In genomic region chr2:142041996-142042395, GRCh38 we compare ENCODE assay signal across 28 cellular contexts.
"Had no signal": no experiment of that assay in that cellular context is flagged by ENCODE, and none has a peak within 500 bp of the region (broad histone marks: within the 10 kb centered on the region; RNA-seq: fewer than 3 reads in every experiment).

No MANE protein-coding gene starts in this region.

- H3K9me3 Mint-ChIP-seq: naive B cell; nephron progenitor cell; neural progenitor cell; stimulated activated naive B cell treated with anti-CD40 and anti-IgM and Interleukin-4, amounts not matched to agents 10 μg/mL and 1 μg/mL and 100 μg/mL, for 72 hours had no signal

- H3K4me1 Mint-ChIP-seq: naive B cell; natural killer cell; stimulated activated naive B cell treated with anti-CD40 and anti-IgM and Interleukin-4, amounts not matched to agents 10 μg/mL and 1 μg/mL and 100 μg/mL, for 72 hours had no signal

- DNase-seq: hippocampal formation; kidney glomerular epithelial cell; left cardiac atrium; lower lobe of right lung; mammary epithelial cell; mesenchymal stem cell; naive B cell; natural killer cell; nephron progenitor cell; occipital lobe; psoas muscle; right lobe of liver; stimulated activated CD4-positive, alpha-beta T cell treated with anti-CD3 and anti-CD28 coated beads, Interleukin-1b, Interleukin-23, amount 100 ng/mL, for 48 hours; stimulated activated CD4-positive, alpha-beta T cell treated with anti-CD3 and anti-CD28 coated beads, Interleukin-2, amount 100 ng/mL, for 48 hours; stimulated activated CD4-positive, alpha-beta T cell treated with anti-CD3 and anti-CD28 coated beads, Interleukin-4, amount 100 ng/mL, for 4 hours; stimulated activated CD8-positive, alpha-beta memory T cell treated with anti-CD3 and anti-CD28 coated beads, Interleukin-4, amount 100 ng/mL, for 48 hours; stimulated activated naive B cell treated with anti-CD40 and anti-IgM and Interleukin-4, amounts not matched to agents 10 μg/mL and 1 μg/mL and 100 μg/mL, for 72 hours; stimulated activated naive CD8-positive, alpha-beta T cell treated with anti-CD3 and anti-CD28 coated beads, Interleukin-15, Interleukin-2, amounts not matched to agents 100 U/mL and 50 U/mL, for 24 hours; stomach; testis; thyroid gland; transverse colon; upper lobe of left lung had no signal

- H3K4me3 Mint-ChIP-seq: naive B cell; natural killer cell; nephron progenitor cell; neural progenitor cell; stimulated activated naive B cell treated with anti-CD40 and anti-IgM and Interleukin-4, amounts not matched to agents 10 μg/mL and 1 μg/mL and 100 μg/mL, for 72 hours had no signal

- ATAC-seq: left cardiac atrium; left lobe of liver; lower lobe of right lung; natural killer cell; psoas muscle; stimulated activated naive B cell treated with anti-CD40 and anti-IgM and Interleukin-4, amounts not matched to agents 10 μg/mL and 1 μg/mL and 100 μg/mL, for 72 hours; stimulated activated naive CD8-positive, alpha-beta T cell treated with anti-CD3 and anti-CD28 coated beads, Interleukin-15, Interleukin-2, amounts not matched to agents 100 U/mL and 50 U/mL, for 24 hours had no signal

- H3K27ac Mint-ChIP-seq: naive B cell; natural killer cell; nephron progenitor cell; neural progenitor cell; stimulated activated naive B cell treated with anti-CD40 and anti-IgM and Interleukin-4, amounts not matched to agents 10 μg/mL and 1 μg/mL and 100 μg/mL, for 72 hours had no signal

- H3K36me3 Mint-ChIP-seq: naive B cell; natural killer cell; neural progenitor cell; stimulated activated naive B cell treated with anti-CD40 and anti-IgM and Interleukin-4, amounts not matched to agents 10 μg/mL and 1 μg/mL and 100 μg/mL, for 72 hours had no signal

- H3K4me3 ChIP-seq: lower lobe of right lung, neural progenitor cell, psoas muscle, right atrium auricular region, right lobe of liver, smooth muscle cell, stomach, testis, thyroid gland, transverse colon, upper lobe of left lung, vagina had no signal

- H3K27me3 Mint-ChIP-seq: naive B cell; stimulated activated naive B cell treated with anti-CD40 and anti-IgM and Interleukin-4, amounts not matched to agents 10 μg/mL and 1 μg/mL and 100 μg/mL, for 72 hours had no signal
